Comparison of ENCODE assay signal across 21 cellular contexts in the genomic region with DNA sequence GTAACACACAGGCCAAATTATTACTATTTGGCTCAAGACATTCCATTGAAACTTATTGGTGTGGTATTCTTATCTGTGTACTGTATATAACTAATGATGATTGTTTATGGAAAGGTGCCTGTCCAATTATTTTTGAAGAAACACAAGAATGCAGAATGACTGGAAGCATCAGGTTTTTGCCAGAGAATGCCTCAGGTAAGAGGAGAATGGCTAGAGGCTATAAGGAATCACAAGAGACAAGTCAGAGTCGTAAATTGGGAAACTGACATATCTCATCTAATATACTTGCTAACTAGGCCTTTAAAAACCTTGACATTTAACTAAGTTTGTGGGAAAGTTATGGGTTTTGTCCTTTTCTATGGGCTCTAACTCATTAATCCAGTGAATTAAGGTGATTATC.
DNase-seq lines count a peak whose midpoint lies in the region; ATAC-seq, FAIRE-seq and TF ChIP-seq lines count a peak whose summit lies in the region.
"Had no signal": no experiment of that assay in that cellular context is flagged by ENCODE, and none has a peak within 500 bp of the region (broad histone marks: within the 10 kb centered on the region; RNA-seq: fewer than 3 reads in every experiment).

No MANE protein-coding gene starts in this region.

- H3K4me3 ChIP-seq in GM23338 = no peak overlapping the region
- no peak overlapping the region for H3K4me3 ChIP-seq in H1 (ENCODE audit: extremely low read depth in 1 of 4, insufficient read depth in 2 of 4, low read depth in 3 of 4, low read length in 4 of 4)
- H3K4me3 ChIP-seq: HAP-1, K562 had no signal

- H2BK15ac ChIP-seq in H1 (ENCODE audit: low read length) = no peak overlapping the region

- H3K79me2 ChIP-seq in GM23338 (replicated peaks; ENCODE audit: insufficient read depth) (no peaks in the 10 kb centered on the region), H1 (ENCODE audit: control insufficient read depth in 1 of 2, insufficient read depth in 2 of 2, low read length in 2 of 2) (no peaks in the 10 kb centered on the region)

- H3K56ac ChIP-seq in H1 (replicated peaks; ENCODE audit: insufficient read length, low read depth, low read length) = no peak overlapping the region

- H3K23ac ChIP-seq in H1 (ENCODE audit: insufficient read length) = no peak overlapping the region

- H3K36me3 Mint-ChIP-seq in GM23338 (ENCODE audit: low read depth) = no peaks in the 10 kb centered on the region
- no peaks in the 10 kb centered on the region for H3K36me3 Mint-ChIP-seq in mesothelial cell of epicardium

- H2BK120ac ChIP-seq in H1 (replicated peaks; ENCODE audit: low read depth, low read length) = no peak overlapping the region

- no peaks in the 10 kb centered on the region for H3K79me1 ChIP-seq in H1 (ENCODE audit: low read depth, low read length)

- H4K8ac ChIP-seq in H1 (ENCODE audit: extremely low read depth, insufficient read depth, low read length) = no peak overlapping the region

- POLR2A ChIA-PET in H1 (lab: Charles Lee; ENCODE audit: partially characterized antibody) = no interaction called here

- H4K91ac ChIP-seq in H1 (replicated peaks; ENCODE audit: insufficient read length, low read length) = no peak overlapping the region

- no peak overlapping the region for H3K4me2 ChIP-seq in GM23338
- no peak overlapping the region for H3K4me2 ChIP-seq in H1 (ENCODE audit: insufficient read depth in 1 of 2, low read depth in 2 of 2, low read length in 2 of 2)

- ATAC-seq in GM23338 = no peak
- no peak for ATAC-seq in sciatic nerve
- ATAC-seq in GM19324 (IDR thresholded peaks at IDR 0.05; ENCODE audit: low FRiP score, unreplicated experiment) = no peak
- ATAC-seq: K562 had no signal

- DNase-seq in GM23338 (ENCODE audit: low spot score) = no peak
- no peak for DNase-seq in H1 (ENCODE audit: low read depth in 1 of 2, low spot score in 2 of 2)
- DNase-seq in mesothelial cell of epicardium (ENCODE audit: low spot score in 2 of 2, unreplicated experiment in 2 of 2) = no peak
- DNase-seq in DMS114 treated with DMSO at 0.1 percent for 48 hours (lab: John Stamatoyannopoulos, UW; ENCODE audit: unreplicated experiment) = no peak
- DNase-seq in SKM-1 treated with dmso at 0.1 percent for 144 hours (lab: John Stamatoyannopoulos, UW; ENCODE audit: unreplicated experiment) = no peak
- DNase-seq in sciatic nerve (ENCODE audit: low spot score) = no peak
- DNase-seq: ACHN; C1 segment of cervical spinal cord; Calu3; CD4-positive, alpha-beta T cell; DMS 273 treated with DMSO at 0.1 percent for 48 hours; DMS79; EL; GF-D8; GOT3; Karpas-422 had no signal

- H3K14ac ChIP-seq in H1 (ENCODE audit: insufficient read length) = no peak overlapping the region

- no peaks in the 10 kb centered on the region for H3K36me3 ChIP-seq in GM23338 (ENCODE audit: insufficient read depth)
- H3K36me3 ChIP-seq in H1 (ENCODE audit: control insufficient read depth in 2 of 4, insufficient read depth in 4 of 4, low read length in 3 of 4) = no peaks in the 10 kb centered on the region
- H3K36me3 ChIP-seq: HAP-1 had no signal

- H3K9me2 ChIP-seq in GM23338 (ENCODE audit: insufficient read depth) = no peaks in the 10 kb centered on the region

- TF ChIP-seq RAD21 in H1 (IDR thresholded peaks at IDR 0.05 in 1 of 2, conservative IDR thresholded peaks at IDR 0.05 in 1 of 2; ENCODE audit: low read depth in 2 of 2, low read length in 2 of 2) = no peak

- peaks cover 31% of the 10 kb centered on the region for H3K4me1 Mint-ChIP-seq in GM23338
- H3K4me1 Mint-ChIP-seq in mesothelial cell of epicardium = peaks cover 24% of the 10 kb centered on the region
- H3K4me1 Mint-ChIP-seq: B cell had no signal

- no peak overlapping the region for H3K18ac ChIP-seq in H1 (ENCODE audit: extremely low read depth, low read length)

- intact Hi-C loops in sciatic nerve (cut with DNase I) = loop anchor here (5.0 kb wide), 1 partner anchor 77 kb away; no protein-coding TSS in a partner anchor

- FAIRE-seq in H1 (lab: Jason Lieb, UNC) = no peak
- FAIRE-seq: K562 had no signal

- H3K27me3 Mint-ChIP-seq in GM23338 (ENCODE audit: insufficient read depth, low read depth, poor library complexity) (no peaks in the 10 kb centered on the region), mesothelial cell of epicardium (ENCODE audit: low read depth) (no peaks in the 10 kb centered on the region)

- H3K4me1 ChIP-seq in GM23338 (ENCODE audit: insufficient read depth) (peaks cover 30% of the 10 kb centered on the region), H1 (replicated peaks in 1 of 4; ENCODE audit: control insufficient read depth in 3 of 4, insufficient read depth in 4 of 4, low read length in 3 of 4) (peaks cover 0 to 4% (median under 1%) of the 10 kb centered on the region in 4 experiments; a peak in 2 of 7 replicates)
- H3K4me1 ChIP-seq: HAP-1 had no signal

- no peak overlapping the region for H3K4me3 Mint-ChIP-seq in GM23338
- H3K4me3 Mint-ChIP-seq in mesothelial cell of epicardium = no peak overlapping the region
- H3K4me3 Mint-ChIP-seq: B cell; CD4-positive, alpha-beta T cell had no signal

- H3K9me3 Mint-ChIP-seq in GM23338 (no peaks in the 10 kb centered on the region), mesothelial cell of epicardium (peaks cover 8% of the 10 kb centered on the region)
- H3K9me3 Mint-ChIP-seq: CD4-positive, alpha-beta T cell had no signal

- H3K27me3 ChIP-seq in GM23338 (ENCODE audit: insufficient read depth) (no peaks in the 10 kb centered on the region), H1 (replicated peaks in 1 of 4; ENCODE audit: control insufficient read depth in 3 of 4, extremely low read depth in 1 of 4, insufficient read depth in 3 of 4, low read length in 3 of 4) (no peaks in the 10 kb centered on the region)

- no peak overlapping the region for H2BK20ac ChIP-seq in H1 (ENCODE audit: low read length)

- H4K20me1 ChIP-seq in GM23338 (replicated peaks; ENCODE audit: insufficient read depth) (no peaks in the 10 kb centered on the region), H1 (replicated peaks in 1 of 2; ENCODE audit: control insufficient read depth in 1 of 2, insufficient read depth in 2 of 2, low read length in 2 of 2) (no peaks in the 10 kb centered on the region)

- H3K9ac ChIP-seq in H1 (replicated peaks in 1 of 4; ENCODE audit: extremely low read depth in 1 of 4, low read depth in 3 of 4, low read length in 3 of 4) = no peak overlapping the region

- H3K27ac Mint-ChIP-seq in GM23338 = no peak overlapping the region
- peak overlapping the region; percentile 1 for H3K27ac Mint-ChIP-seq in mesothelial cell of epicardium
- H3K27ac Mint-ChIP-seq: B cell; CD4-positive, alpha-beta T cell had no signal

- no peak for TF ChIP-seq EP300 in H1 (IDR thresholded peaks at IDR 0.05; ENCODE audit: borderline replicate concordance in 1 of 2, low read depth in 2 of 2, low read length in 2 of 2)

- peak overlapping the region; percentile 24; the same call in 1 of the 2 replicates for H2AFZ ChIP-seq in GM23338
- peak overlapping the region; percentile 70; the same call in 1 of the 2 replicates for H2AFZ ChIP-seq in H1 (ENCODE audit: low read length)

- TF ChIP-seq CTCF in GM23338 (conservative IDR thresholded peaks at IDR 0.05; ENCODE audit: low read depth in 2 of 2) (no peak), H1 (IDR thresholded peaks at IDR 0.05; ENCODE audit: control extremely low read depth in 1 of 3, insufficient read depth in 1 of 3, low read depth in 1 of 3, low read length in 3 of 3) (no peak), mesothelial cell of epicardium (IDR thresholded peaks at IDR 0.05; ENCODE audit: unreplicated experiment) (no peak)

- H3K9me3 ChIP-seq in H1 (ENCODE audit: insufficient read depth in 2 of 2, low read depth in 1 of 2, low read length in 1 of 2) = no peaks in the 10 kb centered on the region
- H3K9me3 ChIP-seq: HAP-1 had no signal

- H2AK5ac ChIP-seq in H1 (ENCODE audit: low read depth, low read length) = no peak overlapping the region

- 82% methylated on average over 1 of the region's 1 CpG; no CpG with 5 or more reads in 1 of the 2 experiments for WGBS in H1 (ENCODE audit: extremely low coverage in 1 of 2, insufficient coverage in 1 of 2, insufficient read length in 1 of 2, insufficient replicate concordance in 2 of 2, low coverage in 1 of 2, low lambda C conversion rate in 2 of 2, missing lambda C conversion rate in 1 of 2), 2 experiments

- H2BK5ac ChIP-seq in H1 (ENCODE audit: low read depth, low read length) = no peak overlapping the region

- H2BK12ac ChIP-seq in H1 (ENCODE audit: low read depth, low read length) = no peak overlapping the region; the same call in 1 of the 2 replicates

- no peaks in the 10 kb centered on the region for H3F3A ChIP-seq in GM23338 (replicated peaks; ENCODE audit: low read depth)

- H3K4ac ChIP-seq in H1 (replicated peaks; ENCODE audit: insufficient read length, low read depth, low read length) = no peak overlapping the region

- no peak overlapping the region for H4K5ac ChIP-seq in H1 (ENCODE audit: insufficient read length, low read depth, low read length)

- H3K27ac ChIP-seq in GM23338 (ENCODE audit: low read depth) (no peak overlapping the region), H1 (ENCODE audit: low read depth, low read length) (no peak overlapping the region)
- H3K27ac ChIP-seq: HL-60 had no signal

- CTCF ChIA-PET in H1 (lab: Charles Lee; ENCODE audit: partially characterized antibody) = interaction anchor here (1.6 to 1.7 kb wide), 2 partner anchors 80 to 82 kb away, joined by 4 to 9 read pairs; no protein-coding TSS in a partner anchor

- no peak for TF ChIP-seq POLR2A in H1 (IDR thresholded peaks at IDR 0.05; ENCODE audit: control extremely low read depth in 1 of 2, low read depth in 2 of 2, low read length in 2 of 2)

- no peaks in the 10 kb centered on the region for H3K23me2 ChIP-seq in H1 (ENCODE audit: low read depth, low read length)

TF ChIP-seq in H1, 55 proteins besides CTCF, POLR2A, EP300 and RAD21 (continues in another document):
- TF ChIP-seq EZH2 (IDR thresholded peaks at IDR 0.05; ENCODE audit: low read depth, low read length, severe bottlenecking) (no peak), JUND (IDR thresholded peaks at IDR 0.05; ENCODE audit: low read length) (no peak), GTF2F1 (IDR thresholded peaks at IDR 0.05; ENCODE audit: borderline replicate concordance, low read depth, low read length) (no peak), RFX5 (IDR thresholded peaks at IDR 0.05; ENCODE audit: borderline replicate concordance, low read depth, low read length) (no peak), POU5F1 (IDR thresholded peaks at IDR 0.05; ENCODE audit: low read depth, low read length) (no peak), CHD2 (IDR thresholded peaks at IDR 0.05; ENCODE audit: low read length) (no peak), TBP (IDR thresholded peaks at IDR 0.05; ENCODE audit: low read depth, low read length) (no peak), SP1 (IDR thresholded peaks at IDR 0.05; ENCODE audit: low read depth, low read length) (no peak), BCL11A (IDR thresholded peaks at IDR 0.05; ENCODE audit: low read depth in 2 of 2, low read length in 2 of 2) (no peak), SP4 (IDR thresholded peaks at IDR 0.05; ENCODE audit: low read length) (no peak)
- TF ChIP-seq, protein P1, sequence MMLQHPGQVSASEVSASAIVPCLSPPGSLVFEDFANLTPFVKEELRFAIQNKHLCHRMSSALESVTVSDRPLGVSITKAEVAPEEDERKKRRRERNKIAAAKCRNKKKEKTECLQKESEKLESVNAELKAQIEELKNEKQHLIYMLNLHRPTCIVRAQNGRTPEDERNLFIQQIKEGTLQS (IDR thresholded peaks at IDR 0.05; ENCODE audit: insufficient read depth, low read depth, low read length) = no peak
